In genomic region chr10:71233491-71233892, GRCh38 we compare ENCODE assay signal across 2 cellular contexts.
TF ChIP-seq lines count a peak whose summit lies in the region.

No MANE protein-coding gene starts in this region.

TF ChIP-seq in SK-N-SH, 30 proteins besides CTCF, POLR2A, EP300 and RAD21 (continued from another document):
- TF ChIP-seq PBX3 (IDR thresholded peaks at IDR 0.05): no peak
- TF ChIP-seq EZH2phosphoT487 (IDR thresholded peaks at IDR 0.05; ENCODE audit: borderline replicate concordance, low read depth): no peak
- no peak for TF ChIP-seq ZBTB33 (IDR thresholded peaks at IDR 0.05; ENCODE audit: borderline replicate concordance, low read depth)
- no peak for TF ChIP-seq REST (IDR thresholded peaks at IDR 0.05; ENCODE audit: low read depth, low read length)
- peak; percentile 59 for TF ChIP-seq GATA2 (CRISPR knock-in tag; IDR thresholded peaks at IDR 0.05)

TF ChIP-seq in SK-N-SH treated with all-trans-retinoic acid at 6 μM for 48 hours, 23 proteins besides CTCF, POLR2A, EP300 and RAD21 (continued from another document):
- TF ChIP-seq ZC3H10 (CRISPR knock-in tag; IDR thresholded peaks at IDR 0.05): no peak
- TF ChIP-seq SNAI2 (CRISPR knock-in tag; IDR thresholded peaks at IDR 0.05): no peak
